Comparison of ENCODE assay signal across 24 cellular contexts in genomic region chr16:64532117-64532516, GRCh38.
"Had no signal": no experiment of that assay in that cellular context is flagged by ENCODE, and none has a peak within 500 bp of the region (broad histone marks: within the 10 kb centered on the region; RNA-seq: fewer than 3 reads in every experiment).

No MANE protein-coding gene starts in this region.

- H3K27me3 ChIP-seq: brain microvascular endothelial cell, cardiac muscle cell, SJCRH30 had no signal

- H3K4me3 Mint-ChIP-seq: activated B cell treated with CpG ODN at 0.5 μM for 24 hours; activated CD4-positive, alpha-beta T cell treated with anti-CD3 and anti-CD28 coated beads, Interleukin-2, amount 10 ng/mL, durations not matched to agents 24 days and 14 days; activated CD8-positive, alpha-beta memory T cell treated with anti-CD3 and anti-CD28 coated beads, Interleukin-2, amount 10 ng/mL, durations not matched to agents 7 days and 5 days; activated naive CD4-positive, alpha-beta T cell treated with anti-CD3 and anti-CD28 coated beads for 36 hours; activated naive CD8-positive, alpha-beta T cell; activated T-cell treated with anti-CD3 and anti-CD28 coated beads, Interleukin-2, amount 50 U/mL, for 4 hours; T-helper 17 cell had no signal

- H3K9me3 ChIP-seq: SJCRH30 had no signal

- H3K4me1 Mint-ChIP-seq: activated B cell treated with CpG ODN at 0.5 μM for 24 hours; activated CD4-positive, alpha-beta T cell treated with anti-CD3 and anti-CD28 coated beads, Interleukin-2, amount 10 ng/mL, durations not matched to agents 24 days and 14 days; activated CD8-positive, alpha-beta memory T cell treated with anti-CD3 and anti-CD28 coated beads, Interleukin-2, amount 10 ng/mL, durations not matched to agents 7 days and 5 days; T-helper 17 cell had no signal

- DNase-seq: activated B cell treated with CpG ODN at 0.5 μM for 24 hours; activated CD4-positive, alpha-beta T cell treated with anti-CD3 and anti-CD28 coated beads for 1 hour; activated CD4-positive, alpha-beta T cell treated with anti-CD3 and anti-CD28 coated beads, Interleukin-2, amount 10 ng/mL, durations not matched to agents 24 days and 14 days; activated CD4-positive, alpha-beta T cell treated with anti-CD3 and anti-CD28 coated beads, Interleukin-2, amount 50 U/mL, for 48 hours; activated CD8-positive, alpha-beta memory T cell treated with anti-CD3 and anti-CD28 coated beads, Interleukin-2, amount 10 ng/mL, durations not matched to agents 7 days and 5 days; activated gamma-delta T cell; activated naive CD4-positive, alpha-beta T cell treated with anti-CD3 and anti-CD28 coated beads for 36 hours; activated T-cell treated with anti-CD3 and anti-CD28 coated beads, Interleukin-2, amount 50 U/mL, for 4 hours; amygdala; brain microvascular endothelial cell; NCI-H1105 treated with DMSO at 0.1 percent for 48 hours; NCI-H1930; NCI-H2171; NCI-H226; NCI-H510A; NCI-H526 treated with DMSO at 0.1 percent for 48 hours; NCI-H82; Right ventricle myocardium superior; SJCRH30; T-helper 17 cell; T-helper 9 cell had no signal

- H3K27ac ChIP-seq: brain microvascular endothelial cell, cardiac muscle cell, RWPE1, SJCRH30 had no signal

- H3K36me3 ChIP-seq: brain microvascular endothelial cell, cardiac muscle cell, SJCRH30 had no signal

- H3K27ac Mint-ChIP-seq: activated B cell treated with CpG ODN at 0.5 μM for 24 hours; activated CD4-positive, alpha-beta T cell treated with anti-CD3 and anti-CD28 coated beads, Interleukin-2, amount 10 ng/mL, durations not matched to agents 24 days and 14 days; activated CD8-positive, alpha-beta memory T cell treated with anti-CD3 and anti-CD28 coated beads, Interleukin-2, amount 10 ng/mL, durations not matched to agents 7 days and 5 days; activated naive CD4-positive, alpha-beta T cell treated with anti-CD3 and anti-CD28 coated beads for 36 hours; activated naive CD8-positive, alpha-beta T cell; T-helper 17 cell had no signal

- ATAC-seq: activated CD8-positive, alpha-beta memory T cell treated with anti-CD3 and anti-CD28 coated beads, Interleukin-2, amount 10 ng/mL, durations not matched to agents 7 days and 5 days; activated T-cell treated with anti-CD3 and anti-CD28 coated beads, Interleukin-2, amount 50 U/mL, for 4 hours; T-helper 17 cell had no signal

- H3K4me3 ChIP-seq: cardiac muscle cell, SJCRH30 had no signal

- H3K27me3 Mint-ChIP-seq: activated B cell treated with CpG ODN at 0.5 μM for 24 hours; activated CD4-positive, alpha-beta T cell treated with anti-CD3 and anti-CD28 coated beads, Interleukin-2, amount 10 ng/mL, durations not matched to agents 24 days and 14 days; activated CD8-positive, alpha-beta memory T cell treated with anti-CD3 and anti-CD28 coated beads, Interleukin-2, amount 10 ng/mL, durations not matched to agents 7 days and 5 days; activated naive CD8-positive, alpha-beta T cell; T-helper 17 cell had no signal

- H3K36me3 Mint-ChIP-seq: activated CD8-positive, alpha-beta memory T cell treated with anti-CD3 and anti-CD28 coated beads, Interleukin-2, amount 10 ng/mL, durations not matched to agents 7 days and 5 days; activated naive CD8-positive, alpha-beta T cell had no signal

- H3K4me1 ChIP-seq: SJCRH30 had no signal
